35 cellular contexts compared by ENCODE assay signal in the genomic region with DNA sequence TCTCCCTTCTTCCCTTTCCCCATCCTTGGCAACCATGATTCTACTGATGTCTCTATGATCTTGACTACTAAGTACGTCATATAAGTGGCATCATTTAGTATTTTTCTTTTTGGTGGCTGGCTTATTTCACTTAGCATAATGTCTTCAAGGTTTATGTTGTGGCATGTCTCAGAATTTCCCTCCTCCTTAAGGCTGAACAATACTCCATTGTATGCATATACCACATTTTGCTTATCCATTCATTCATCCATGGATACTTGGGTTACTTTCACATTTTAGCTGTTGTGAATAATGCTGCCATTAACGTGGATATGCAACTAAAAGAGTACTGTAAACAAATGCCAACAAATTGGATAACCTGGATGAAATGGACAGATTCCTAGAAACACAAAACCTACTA.
"Had no signal": no experiment of that assay in that cellular context is flagged by ENCODE, and none has a peak within 500 bp of the region (broad histone marks: within the 10 kb centered on the region; RNA-seq: fewer than 3 reads in every experiment).

No MANE protein-coding gene starts in this region.

- H3K9me3 Mint-ChIP-seq: activated CD4-positive, alpha-beta memory T cell treated with anti-CD3 and anti-CD28 coated beads for 36 hours; activated CD4-positive, alpha-beta T cell treated with anti-CD3 and anti-CD28 coated beads, Interleukin-2, amount 10 ng/mL, durations not matched to agents 24 days and 14 days; activated naive CD4-positive, alpha-beta T cell treated with anti-CD3 and anti-CD28 coated beads, Interleukin-2, amount 10 ng/mL, durations not matched to agents 7 days and 5 days; activated naive CD4-positive, alpha-beta T cell treated with anti-CD3 and anti-CD28 coated beads, Interleukin-2, amount 50 U/mL, for 72 hours; activated naive CD8-positive, alpha-beta T cell treated with anti-CD3 and anti-CD28 coated beads, Interleukin-2, amount 10 ng/mL, durations not matched to agents 7 days and 5 days; activated T-helper 1 cell treated with anti-CD3 and anti-CD28 coated beads, Interleukin-12 subunit alpha, Interleukin-12 subunit beta, Interleukin-2, Interleukin-4 antibody, amounts not matched to agents 30 ng/mL and 10 ng/mL and 1 ng/mL, durations not matched to agents 14 hours and 24 hours and 36 hours; activated T-helper 2 cell treated with anti-CD3 and anti-CD28 coated beads, Interferon-gamma antibody, Interleukin-2, Interleukin-4, amounts not matched to agents 10 μg/mL and 5 μg/mL and 100 μg/mL, durations not matched to agents 14 hours and 24 hours and 36 hours; T-helper 2 cell treated with Interferon-gamma antibody and Interleukin-4, amounts not matched to agents 5 μg/mL and 100 μg/mL, for 36 hours had no signal

- H3K36me3 ChIP-seq: cardiac muscle cell, colonic mucosa, gastroesophageal sphincter, heart right ventricle had no signal

- H3K9me3 ChIP-seq: body of pancreas, colonic mucosa, gastroesophageal sphincter, heart right ventricle had no signal

- H3K27me3 ChIP-seq: body of pancreas, cardiac muscle cell, colonic mucosa, gastroesophageal sphincter had no signal

- ATAC-seq: activated CD4-positive, alpha-beta T cell treated with anti-CD3 and anti-CD28 coated beads for 36 hours; activated CD8-positive, alpha-beta memory T cell treated with anti-CD3 and anti-CD28 coated beads, Interleukin-2, amount 10 ng/mL, durations not matched to agents 7 days and 5 days; activated CD8-positive, alpha-beta T cell treated with anti-CD3 and anti-CD28 coated beads, Interleukin-2, amount 10 ng/mL, durations not matched to agents 7 days and 5 days; activated naive CD4-positive, alpha-beta T cell treated with anti-CD3 and anti-CD28 coated beads, Interleukin-2, amount 50 U/mL, for 72 hours; body of pancreas; esophagus mucosa; gastroesophageal sphincter; heart right ventricle; T-helper 17 cell had no signal

- H3K4me3 ChIP-seq: body of pancreas, cardiac muscle cell, colonic mucosa, gastroesophageal sphincter, heart right ventricle had no signal

- H3K27me3 Mint-ChIP-seq: activated CD4-positive, alpha-beta memory T cell treated with anti-CD3 and anti-CD28 coated beads for 36 hours; activated CD4-positive, alpha-beta T cell treated with anti-CD3 and anti-CD28 coated beads for 36 hours; activated CD8-positive, alpha-beta memory T cell treated with anti-CD3 and anti-CD28 coated beads, Interleukin-2, amount 10 ng/mL, durations not matched to agents 7 days and 5 days; activated naive CD8-positive, alpha-beta T cell treated with anti-CD3 and anti-CD28 coated beads, Interleukin-2, amount 10 ng/mL, durations not matched to agents 7 days and 5 days; T-helper 17 cell had no signal

- FAIRE-seq: endometrium had no signal

- H3K27ac Mint-ChIP-seq: activated CD4-positive, alpha-beta memory T cell treated with anti-CD3 and anti-CD28 coated beads for 36 hours; activated CD4-positive, alpha-beta T cell treated with anti-CD3 and anti-CD28 coated beads for 36 hours; activated CD4-positive, alpha-beta T cell treated with anti-CD3 and anti-CD28 coated beads, Interleukin-2, amount 10 ng/mL, durations not matched to agents 24 days and 14 days; activated CD8-positive, alpha-beta memory T cell treated with anti-CD3 and anti-CD28 coated beads, Interleukin-2, amount 10 ng/mL, durations not matched to agents 7 days and 5 days; activated CD8-positive, alpha-beta T cell treated with anti-CD3 and anti-CD28 coated beads, Interleukin-2, amount 10 ng/mL, durations not matched to agents 7 days and 5 days; activated naive CD4-positive, alpha-beta T cell treated with anti-CD3 and anti-CD28 coated beads, Interleukin-2, amount 10 ng/mL, durations not matched to agents 7 days and 5 days; activated naive CD4-positive, alpha-beta T cell treated with anti-CD3 and anti-CD28 coated beads, Interleukin-2, amount 50 U/mL, for 72 hours; activated naive CD8-positive, alpha-beta T cell treated with anti-CD3 and anti-CD28 coated beads, Interleukin-2, amount 10 ng/mL, durations not matched to agents 7 days and 5 days; activated T-helper 1 cell treated with anti-CD3 and anti-CD28 coated beads, Interleukin-12 subunit alpha, Interleukin-12 subunit beta, Interleukin-2, Interleukin-4 antibody, amounts not matched to agents 30 ng/mL and 10 ng/mL and 1 ng/mL, durations not matched to agents 14 hours and 24 hours and 36 hours; activated T-helper 2 cell treated with anti-CD3 and anti-CD28 coated beads, Interferon-gamma antibody, Interleukin-2, Interleukin-4, amounts not matched to agents 10 μg/mL and 5 μg/mL and 100 μg/mL, durations not matched to agents 14 hours and 24 hours and 36 hours; T-helper 17 cell; T-helper 2 cell treated with Interferon-gamma antibody and Interleukin-4, amounts not matched to agents 5 μg/mL and 100 μg/mL, for 36 hours had no signal

- H3K36me3 Mint-ChIP-seq: activated CD4-positive, alpha-beta memory T cell treated with anti-CD3 and anti-CD28 coated beads for 36 hours; activated naive CD4-positive, alpha-beta T cell treated with anti-CD3 and anti-CD28 coated beads, Interleukin-2, amount 10 ng/mL, durations not matched to agents 7 days and 5 days; activated naive CD4-positive, alpha-beta T cell treated with anti-CD3 and anti-CD28 coated beads, Interleukin-2, amount 50 U/mL, for 72 hours; activated naive CD8-positive, alpha-beta T cell treated with anti-CD3 and anti-CD28 coated beads, Interleukin-2, amount 10 ng/mL, durations not matched to agents 7 days and 5 days had no signal

- H3K4me1 ChIP-seq: colonic mucosa had no signal

- H3K27ac ChIP-seq: body of pancreas, colonic mucosa, gastroesophageal sphincter, heart right ventricle, WERI-Rb-1 had no signal

- H3K4me1 Mint-ChIP-seq: activated CD4-positive, alpha-beta T cell treated with anti-CD3 and anti-CD28 coated beads for 36 hours; activated CD4-positive, alpha-beta T cell treated with anti-CD3 and anti-CD28 coated beads, Interleukin-2, amount 10 ng/mL, durations not matched to agents 24 days and 14 days; activated CD8-positive, alpha-beta memory T cell treated with anti-CD3 and anti-CD28 coated beads, Interleukin-2, amount 10 ng/mL, durations not matched to agents 7 days and 5 days; activated naive CD4-positive, alpha-beta T cell treated with anti-CD3 and anti-CD28 coated beads, Interleukin-2, amount 10 ng/mL, durations not matched to agents 7 days and 5 days had no signal

- DNase-seq: activated CD4-positive, alpha-beta memory T cell treated with anti-CD3 and anti-CD28 coated beads for 36 hours; activated CD4-positive, alpha-beta T cell treated with anti-CD3 and anti-CD28 coated beads for 36 hours; activated CD4-positive, alpha-beta T cell treated with anti-CD3 and anti-CD28 coated beads, Interleukin-2, amount 10 ng/mL, durations not matched to agents 24 days and 14 days; activated CD4-positive, CD25-positive, alpha-beta regulatory T cell; activated CD4-positive, CD25-positive, alpha-beta regulatory T cell treated with anti-CD3 and anti-CD28 coated beads, Interleukin-2, amount 50 U/mL, for 72 hours; activated CD8-positive, alpha-beta memory T cell treated with anti-CD3 and anti-CD28 coated beads, Interleukin-2, amount 10 ng/mL, durations not matched to agents 7 days and 5 days; activated CD8-positive, alpha-beta memory T cell treated with anti-CD3 and anti-CD28 coated beads, Interleukin-2, amount 50 U/mL, for 4 hours; activated CD8-positive, alpha-beta T cell treated with anti-CD3 and anti-CD28 coated beads, Interleukin-2, amount 10 ng/mL, durations not matched to agents 7 days and 5 days; activated effector memory CD4-positive, alpha-beta T cell treated with anti-CD3 and anti-CD28 coated beads, Interleukin-2, amount 50 U/mL, for 16 hours; activated naive CD4-positive, alpha-beta T cell; activated naive CD4-positive, alpha-beta T cell treated with anti-CD3 and anti-CD28 coated beads, Interleukin-2, amount 10 ng/mL, durations not matched to agents 7 days and 5 days; activated naive CD8-positive, alpha-beta T cell treated with anti-CD3 and anti-CD28 coated beads, Interleukin-2, amount 10 ng/mL, durations not matched to agents 7 days and 5 days; activated T-cell treated with anti-CD3 and anti-CD28 coated beads, Interleukin-2, amount 50 U/mL, for 1 hour; activated T-cell treated with anti-CD3 and anti-CD28 coated beads, Interleukin-2, amount 50 U/mL, for 48 hours; amniotic stem cell; anterior cingulate cortex; body of pancreas; central memory CD4-positive, alpha-beta T cell; cerebellar nuclear complex; colonic mucosa; effector CD8-positive, alpha-beta T cell; foreskin fibroblast; heart right ventricle; T-helper 1 cell; T-helper 17 cell; T1000; WERI-Rb-1 had no signal

- H3K4me3 Mint-ChIP-seq: activated CD4-positive, alpha-beta memory T cell treated with anti-CD3 and anti-CD28 coated beads for 36 hours; activated CD4-positive, alpha-beta T cell treated with anti-CD3 and anti-CD28 coated beads for 36 hours; activated CD4-positive, alpha-beta T cell treated with anti-CD3 and anti-CD28 coated beads, Interleukin-2, amount 10 ng/mL, durations not matched to agents 24 days and 14 days; activated CD8-positive, alpha-beta memory T cell treated with anti-CD3 and anti-CD28 coated beads, Interleukin-2, amount 10 ng/mL, durations not matched to agents 7 days and 5 days; activated CD8-positive, alpha-beta T cell treated with anti-CD3 and anti-CD28 coated beads, Interleukin-2, amount 10 ng/mL, durations not matched to agents 7 days and 5 days; activated naive CD4-positive, alpha-beta T cell treated with anti-CD3 and anti-CD28 coated beads, Interleukin-2, amount 10 ng/mL, durations not matched to agents 7 days and 5 days; activated naive CD8-positive, alpha-beta T cell treated with anti-CD3 and anti-CD28 coated beads, Interleukin-2, amount 10 ng/mL, durations not matched to agents 7 days and 5 days; activated T-helper 1 cell treated with anti-CD3 and anti-CD28 coated beads, Interleukin-12 subunit alpha, Interleukin-12 subunit beta, Interleukin-2, Interleukin-4 antibody, amounts not matched to agents 30 ng/mL and 10 ng/mL and 1 ng/mL, durations not matched to agents 14 hours and 24 hours and 36 hours; T-helper 17 cell; T-helper 2 cell treated with Interferon-gamma antibody and Interleukin-4, amounts not matched to agents 5 μg/mL and 100 μg/mL, for 36 hours had no signal
